14 cellular contexts compared by ENCODE assay signal in genomic region chr15:70265466-70265978, GRCh38.
A peak's percentile ranks its signal among the peaks of the same experiment; 100 is the strongest.
DNase-seq lines count a peak whose midpoint lies in the region; ATAC-seq, FAIRE-seq and TF ChIP-seq lines count a peak whose summit lies in the region.
"Had no signal": no experiment of that assay in that cellular context is flagged by ENCODE, and none has a peak within 500 bp of the region (broad histone marks: within the 10 kb centered on the region; RNA-seq: fewer than 3 reads in every experiment).

No MANE protein-coding gene starts in this region.

- peaks cover 6% of the 10 kb centered on the region for H3K9me3 Mint-ChIP-seq in astrocyte (ENCODE audit: unreplicated experiment)

- peak overlapping the region; percentile 75 for H3K27ac Mint-ChIP-seq in astrocyte (ENCODE audit: unreplicated experiment)

- in situ Hi-C loops in GM13976 (cut with MboI; ENCODE audit: low sequenced_read_pairs, unreplicated experiment), result no loop called here

- peaks cover 5% of the 10 kb centered on the region for H3K36me3 Mint-ChIP-seq in astrocyte (ENCODE audit: low read depth, unreplicated experiment)
- H3K36me3 Mint-ChIP-seq: activated naive CD8-positive, alpha-beta T cell had no signal

- H3K4me2 ChIP-seq in BLaER1, result peak overlapping the region; percentile 86
- no peak overlapping the region for H3K4me2 ChIP-seq in astrocyte (ENCODE audit: low read length)

- peaks cover 60% of the 10 kb centered on the region for H3K27me3 Mint-ChIP-seq in astrocyte (ENCODE audit: low read depth, unreplicated experiment)

- H3K4me3 Mint-ChIP-seq in astrocyte (ENCODE audit: unreplicated experiment), result no peak overlapping the region
- H3K4me3 Mint-ChIP-seq: activated naive CD8-positive, alpha-beta T cell had no signal

- H3K36me3 ChIP-seq in BLaER1 (no peaks in the 10 kb centered on the region), astrocyte (ENCODE audit: insufficient read depth, low read length) (no peaks in the 10 kb centered on the region)

- H3K9ac ChIP-seq in BLaER1, result no peak overlapping the region
- H3K9ac ChIP-seq in astrocyte (ENCODE audit: low read length), result no peak overlapping the region

- no peak for FAIRE-seq in astrocyte (lab: Jason Lieb, UNC)

- H3K4me1 ChIP-seq in BLaER1 (peaks cover 70% of the 10 kb centered on the region), astrocyte (ENCODE audit: insufficient read depth, low read length) (peaks cover 38% of the 10 kb centered on the region)

- peaks cover 49% of the 10 kb centered on the region for H3K27me3 ChIP-seq in BLaER1
- peaks cover 15% of the 10 kb centered on the region for H3K27me3 ChIP-seq in astrocyte (ENCODE audit: insufficient read depth, low read length)

- no peak overlapping the region for H2AFZ ChIP-seq in astrocyte (ENCODE audit: low read depth, low read length)

- no peak for DNase-seq in GM13976 (ENCODE audit: low spot score)
- no peak for DNase-seq in astrocyte (ENCODE audit: low read depth)
- no peak for DNase-seq in left lobe of liver (ENCODE audit: low spot score)
- no peak for DNase-seq in stimulated activated CD8-positive, alpha-beta memory T cell treated with anti-CD3 and anti-CD28 coated beads, Interleukin-4, amount 100 ng/mL, for 48 hours
- no peak for DNase-seq in HK-2 (ENCODE audit: unreplicated experiment)
- DNase-seq: COR-L47, dorsolateral prefrontal cortex, HCEC 1CT, T-helper 2 cell had no signal

- H3K9me3 ChIP-seq in BLaER1 (no peaks in the 10 kb centered on the region), astrocyte (ENCODE audit: insufficient read depth, low read depth, low read length) (no peaks in the 10 kb centered on the region)

- H3K4me1 Mint-ChIP-seq in astrocyte (ENCODE audit: low read depth, unreplicated experiment), result peaks cover 34% of the 10 kb centered on the region

- peak; percentile 39 for ATAC-seq in left lobe of liver
- no peak for ATAC-seq in HG03469 (IDR thresholded peaks at IDR 0.05; ENCODE audit: unreplicated experiment)
- ATAC-seq in HG02759 (IDR thresholded peaks at IDR 0.05; ENCODE audit: unreplicated experiment), result no peak
- ATAC-seq: Panc1 had no signal

- peaks cover 57% of the 10 kb centered on the region for H4K20me1 ChIP-seq in BLaER1
- peaks cover 5% of the 10 kb centered on the region for H4K20me1 ChIP-seq in astrocyte (ENCODE audit: insufficient read depth, low read length)

- H3K4me3 ChIP-seq in BLaER1, result no peak overlapping the region
- H3K4me3 ChIP-seq in astrocyte (ENCODE audit: insufficient read depth, low read depth, low read length), result no peak overlapping the region
- H3K4me3 ChIP-seq: dorsolateral prefrontal cortex had no signal

- peak; percentile 18 for TF ChIP-seq CTCF in GM13976 (IDR thresholded peaks at IDR 0.05; ENCODE audit: borderline replicate concordance, control extremely low read depth, extremely low read depth, insufficient read depth, missing control alignments)
- TF ChIP-seq CTCF in astrocyte (IDR thresholded peaks at IDR 0.05; ENCODE audit: insufficient read depth, low read depth, low read length), result no peak

- H3K79me2 ChIP-seq in astrocyte (ENCODE audit: insufficient read depth, low read length), result no peaks in the 10 kb centered on the region

- no peak overlapping the region for H3K27ac ChIP-seq in BLaER1
- H3K27ac ChIP-seq in astrocyte (ENCODE audit: low read depth, low read length), result no peak overlapping the region
